29 cellular contexts compared by ENCODE assay signal in genomic region chr22:29456211-29456671, GRCh38. TPM values are rescaled to one million over a fixed set of nuclear protein-coding genes. Genes with fewer than 3 reads are reported as not detected.
DNase-seq lines count a peak whose midpoint lies in the region; ATAC-seq, FAIRE-seq and TF ChIP-seq lines count a peak whose summit lies in the region.
"Had no signal": no experiment of that assay in that cellular context is flagged by ENCODE, and none has a peak within 500 bp of the region (broad histone marks: within the 10 kb centered on the region; RNA-seq: fewer than 3 reads in every experiment).

No MANE protein-coding gene starts in this region.

- H3K36me3 ChIP-seq in H7 (replicated peaks; ENCODE audit: control insufficient read depth, insufficient read depth, low read length) (no peaks in the 10 kb centered on the region), mesendoderm (ENCODE audit: control insufficient read depth, insufficient read depth, low read length) (no peaks in the 10 kb centered on the region), small intestine (ENCODE audit: control insufficient read depth in 2 of 2, insufficient read depth in 2 of 2, low read length in 2 of 2) (no peaks in the 10 kb centered on the region)
- H3K36me3 ChIP-seq: heart left ventricle, left ventricle myocardium inferior, neutrophil, spleen had no signal

- no peaks in the 10 kb centered on the region for H3K9me3 ChIP-seq in small intestine (ENCODE audit: control insufficient read depth, low read depth)
- H3K9me3 ChIP-seq: heart left ventricle, left ventricle myocardium inferior, neutrophil, SK-N-SH, spleen had no signal

- no peak overlapping the region for H3K4ac ChIP-seq in mesendoderm (ENCODE audit: low read depth, low read length)

- H3K79me1 ChIP-seq in mesendoderm (ENCODE audit: low read length): no peaks in the 10 kb centered on the region

- ATAC-seq in GM21717 (IDR thresholded peaks at IDR 0.05; ENCODE audit: unreplicated experiment): no peak
- ATAC-seq: heart left ventricle had no signal

- H3K4me2 ChIP-seq in mesendoderm (ENCODE audit: low read length): no peak overlapping the region
- H3K4me2 ChIP-seq: SK-N-SH had no signal

- H3K4me3 ChIP-seq in H7 (ENCODE audit: insufficient read depth, low read depth, low read length): no peak overlapping the region
- no peak overlapping the region for H3K4me3 ChIP-seq in choroid plexus epithelial cell (ENCODE audit: low read depth, low read length)
- no peak overlapping the region for H3K4me3 ChIP-seq in mesendoderm (ENCODE audit: low read length)
- H3K4me3 ChIP-seq in skeletal muscle cell (ENCODE audit: low read depth, low read length): no peak overlapping the region
- no peak overlapping the region for H3K4me3 ChIP-seq in small intestine (ENCODE audit: low read depth in 1 of 2, low read length in 2 of 2)
- H3K4me3 ChIP-seq: heart left ventricle, left ventricle myocardium inferior, spleen had no signal

- no peak overlapping the region for H2BK5ac ChIP-seq in mesendoderm (ENCODE audit: low read length)

- H2AK5ac ChIP-seq in mesendoderm (ENCODE audit: low read length): no peak overlapping the region

- H2BK120ac ChIP-seq in mesendoderm (ENCODE audit: low read depth, low read length): no peak overlapping the region

- H3K4me1 ChIP-seq in mesendoderm (ENCODE audit: control insufficient read depth, low read depth, low read length) (no peaks in the 10 kb centered on the region), small intestine (ENCODE audit: control insufficient read depth in 2 of 2, insufficient read depth in 1 of 2, low read depth in 1 of 2, low read length in 1 of 2) (no peaks in the 10 kb centered on the region)
- H3K4me1 ChIP-seq: heart left ventricle, left ventricle myocardium inferior, spleen had no signal

- no peak for FAIRE-seq in small intestine (lab: Jason Lieb, UNC)
- FAIRE-seq: endothelial cell of umbilical vein had no signal

- no peak overlapping the region for H3K56ac ChIP-seq in mesendoderm (ENCODE audit: low read length)

- intact Hi-C loops in cardiac septum (cut with DNase I): no loop called here

- no peak overlapping the region for H3K27ac ChIP-seq in mesendoderm (ENCODE audit: low read depth, low read length)
- no peak overlapping the region for H3K27ac ChIP-seq in small intestine (ENCODE audit: low read depth in 1 of 2, low read length in 1 of 2)
- H3K27ac ChIP-seq: heart left ventricle, left ventricle myocardium inferior, neutrophil, RWPE1, spleen, VCaP had no signal

- no peak overlapping the region for H3K18ac ChIP-seq in mesendoderm (ENCODE audit: low read length)

- H2BK15ac ChIP-seq in mesendoderm (replicated peaks; ENCODE audit: low read depth): no peak overlapping the region

- no peak overlapping the region for H4K5ac ChIP-seq in mesendoderm (ENCODE audit: low read length)

- DNase-seq in H7 (peak; percentile 28), choroid plexus epithelial cell (ENCODE audit: low read depth) (peak; percentile 65), mesendoderm (peak; percentile 50), skeletal muscle cell (ENCODE audit: low read depth) (peak; percentile 18), small intestine (no peak), NOMO-1 (lab: John Stamatoyannopoulos, UW; ENCODE audit: unreplicated experiment in 2 of 2) (no peak), cardiac septum (ENCODE audit: low spot score) (no peak)
- DNase-seq: activated effector memory CD4-positive, alpha-beta T cell treated with Interleukin-2 at 50 U/mL for 16 hours; activated naive CD8-positive, alpha-beta T cell treated with anti-CD3 and anti-CD28 coated beads, Interleukin-2, amount 10 ng/mL, durations not matched to agents 7 days and 5 days; cortex of kidney; GF-D8; HCEC 1CT; heart left ventricle; KG1; left ventricle myocardium inferior; NCI-H187; NCI-H526 treated with DMSO at 0.1 percent for 48 hours; SK-N-SH; spleen; stimulated activated CD4-positive, alpha-beta T cell treated with anti-CD3 and anti-CD28 coated beads, Interleukin-4, amount 100 ng/mL, for 24 hours; T-helper 2 cell had no signal

- no peak overlapping the region for H3K23ac ChIP-seq in mesendoderm (ENCODE audit: low read length)

- no peak overlapping the region for H3K9ac ChIP-seq in mesendoderm (ENCODE audit: low read length)
- H3K9ac ChIP-seq: SK-N-SH had no signal

- H3K79me2 ChIP-seq in mesendoderm (ENCODE audit: control insufficient read depth, insufficient read depth, low read length): no peaks in the 10 kb centered on the region

- no CpG with 5 or more reads among the region's 9 CpGs for WGBS in mesendoderm (ENCODE audit: extremely low coverage, insufficient coverage, low lambda C conversion rate)
- WGBS in small intestine, 3 donors: 74 to 80% (median 79%) methylated on average over 9 of the region's 9 CpGs

- H3K27me3 ChIP-seq in H7 (ENCODE audit: control insufficient read depth, insufficient read depth, low read length) (no peaks in the 10 kb centered on the region), mesendoderm (ENCODE audit: insufficient read depth, low read length, poor library complexity) (no peaks in the 10 kb centered on the region), small intestine (ENCODE audit: control insufficient read depth in 2 of 2, insufficient read depth in 2 of 2, low read length in 2 of 2) (no peaks in the 10 kb centered on the region)
- H3K27me3 ChIP-seq: heart left ventricle, neutrophil, spleen had no signal

- no peak for TF ChIP-seq CTCF in choroid plexus epithelial cell (conservative IDR thresholded peaks at IDR 0.05; ENCODE audit: low read depth, low read length)

- no peak overlapping the region for H4K8ac ChIP-seq in mesendoderm (ENCODE audit: low read depth, low read length)

RNA-seq across cellular contexts. Expression of gene RFPL1, which starts 17.9 kb away (rescaled TPM):
- total RNA-seq in H7 (2014; rRNA removed; shearing (Covaris generic)): 0.42 TPM in 1 of 2 replicates, not detected in the other
- polyA plus RNA-seq in mesendoderm (2013, experiment 1 of 2): not detected
- polyA plus RNA-seq in mesendoderm (2013, experiment 2 of 2): not detected
- polyA plus RNA-seq in small intestine: under 1 TPM in 1 of 3 donors, not detected in 2; 0.04 TPM
- not detected for total RNA-seq in cardiac septum
- total RNA-seq: activated naive CD8-positive, alpha-beta T cell treated with anti-CD3 and anti-CD28 coated beads, Interleukin-2, amount 10 ng/mL, durations not matched to agents 7 days and 5 days; endothelial cell of umbilical vein; heart left ventricle; left ventricle myocardium inferior; pulmonary artery endothelial cell; urinary bladder had no signal
- polyA plus RNA-seq: AG04450, endothelial cell of umbilical vein, heart left ventricle, SK-N-SH, urinary bladder had no signal

RNA-seq across cellular contexts. Expression of gene NEFH, which starts 23.8 kb away (rescaled TPM):
- 1.0 and 2.0 TPM in 2 replicates for total RNA-seq in H7 (2014; rRNA removed; shearing (Covaris generic))
- polyA plus RNA-seq in mesendoderm (2013, experiment 1 of 2): 1.6 TPM
- 1.6 TPM for polyA plus RNA-seq in mesendoderm (2013, experiment 2 of 2)
- polyA plus RNA-seq in small intestine: 1 to 10 TPM in 1 of 3 donors, not detected in 2; 1.9 TPM
- 0.22 TPM for total RNA-seq in cardiac septum

Comparison
In these comparisons a context has a peak if more than half of its experiments do, and no peak if none do; other contexts are left out.
1. DNase-seq: peak in H7 (single experiment), choroid plexus epithelial cell (single experiment), mesendoderm (single experiment) and skeletal muscle cell (single experiment); none in small intestine (single experiment), NOMO-1 (0 of 2) and cardiac septum (single experiment).